ENCODE assay signal across 8 cellular contexts in the genomic region with DNA sequence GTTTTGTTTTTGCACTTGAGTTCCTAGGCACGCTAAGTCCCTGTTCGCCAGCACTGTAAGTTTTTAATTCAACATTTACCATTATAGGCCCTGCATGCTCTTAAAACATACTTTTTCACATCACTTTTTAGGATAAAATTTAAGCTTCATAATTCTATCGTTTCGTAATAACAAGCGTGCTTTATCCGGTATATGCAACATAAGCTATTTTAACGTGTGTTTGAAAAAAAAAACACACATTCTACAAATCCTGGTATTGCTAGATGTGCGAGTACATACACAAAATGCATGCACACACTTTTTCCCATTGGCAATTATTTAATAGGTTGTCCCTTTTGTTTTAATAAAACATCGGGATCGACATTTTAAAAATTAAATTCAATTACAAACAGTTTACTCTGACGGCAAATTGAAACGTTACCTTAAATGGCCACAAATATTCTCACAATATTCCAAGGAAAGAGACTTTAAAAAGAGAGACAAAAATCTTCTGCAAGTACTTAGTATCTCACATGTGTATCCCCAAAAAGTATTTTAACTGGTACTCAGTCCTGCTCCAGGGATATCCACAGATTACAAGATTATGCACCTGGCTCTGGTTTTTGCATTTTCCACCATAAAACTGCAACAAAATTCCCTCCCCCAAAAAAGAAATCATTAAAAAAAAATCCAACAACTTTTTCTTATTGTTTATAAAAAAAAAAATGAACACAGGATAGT. TPM values are rescaled to one million over a fixed set of nuclear protein-coding genes. Genes with fewer than 3 reads are reported as not detected.
DNase-seq lines count a peak whose midpoint lies in the region; ATAC-seq and TF ChIP-seq lines count a peak whose summit lies in the region.

No MANE protein-coding gene starts in this region.

- peak overlapping the region; percentile 100 for H2AFZ ChIP-seq in PC-3 (ENCODE audit: low read length)

- DNase-seq in activated CD4-positive, alpha-beta T cell treated with anti-CD3 and anti-CD28 coated beads, Interleukin-2, amount 10 ng/mL, durations not matched to agents 24 days and 14 days = no peak
- DNase-seq in activated CD4-positive, alpha-beta T cell treated with anti-CD3 and anti-CD28 coated beads for 1 hour = no peak
- DNase-seq in PC-3 (peak; percentile 22), epithelial cell of esophagus (ENCODE audit: low read depth) (no peak), nephron progenitor cell (no peak), HuH-7.5 (ENCODE audit: low spot score) (no peak)

- H3K4me3 ChIP-seq in PC-3 (ENCODE audit: low read length) (peak overlapping the region; percentile 91), epithelial cell of esophagus (ENCODE audit: low read length) (peak overlapping the region; percentile 72)

- H4K20me1 ChIP-seq in PC-3 (ENCODE audit: low read length) = no peaks in the 10 kb centered on the region

- H3K27me3 Mint-ChIP-seq in activated CD4-positive, alpha-beta T cell treated with anti-CD3 and anti-CD28 coated beads, Interleukin-2, amount 10 ng/mL, durations not matched to agents 24 days and 14 days = peaks cover 30% of the 10 kb centered on the region
- H3K27me3 Mint-ChIP-seq in nephron progenitor cell (ENCODE audit: low read depth, poor library complexity) = no peaks in the 10 kb centered on the region

- CTCF ChIA-PET in PC-3 (lab: Charles Lee) = interaction anchor here (0.6 kb wide), 1 partner anchor 173 kb away, joined by 3 read pairs; no protein-coding TSS in a partner anchor

- H3K27me3 ChIP-seq in PC-3 (ENCODE audit: low read length) = no peaks in the 10 kb centered on the region

- H3K9me3 Mint-ChIP-seq in activated CD4-positive, alpha-beta T cell treated with anti-CD3 and anti-CD28 coated beads, Interleukin-2, amount 10 ng/mL, durations not matched to agents 24 days and 14 days = peaks cover 5% of the 10 kb centered on the region
- H3K9me3 Mint-ChIP-seq in nephron progenitor cell = no peaks in the 10 kb centered on the region

- H3K79me2 ChIP-seq in PC-3 (ENCODE audit: low read length) = peaks cover 14% of the 10 kb centered on the region; the same call in 1 of the 2 replicates

- H3K36me3 Mint-ChIP-seq in activated CD4-positive, alpha-beta T cell treated with anti-CD3 and anti-CD28 coated beads, Interleukin-2, amount 10 ng/mL, durations not matched to agents 24 days and 14 days (ENCODE audit: low read depth) = no peaks in the 10 kb centered on the region
- no peaks in the 10 kb centered on the region for H3K36me3 Mint-ChIP-seq in nephron progenitor cell (ENCODE audit: low read depth)

- H3K27ac Mint-ChIP-seq in activated CD4-positive, alpha-beta T cell treated with anti-CD3 and anti-CD28 coated beads, Interleukin-2, amount 10 ng/mL, durations not matched to agents 24 days and 14 days = peak overlapping the region; percentile 83
- peak overlapping the region; percentile 95 for H3K27ac Mint-ChIP-seq in nephron progenitor cell

- peak overlapping the region; percentile 84 for H3K9ac ChIP-seq in PC-3 (ENCODE audit: low read length)

- H3K4me1 Mint-ChIP-seq in activated CD4-positive, alpha-beta T cell treated with anti-CD3 and anti-CD28 coated beads, Interleukin-2, amount 10 ng/mL, durations not matched to agents 24 days and 14 days = peaks cover 21% of the 10 kb centered on the region
- peaks cover 30% of the 10 kb centered on the region for H3K4me1 Mint-ChIP-seq in nephron progenitor cell

- BruUV-seq in PC-3 (replicated peaks; lab: Mats Ljungman, UMichigan) = TSS peak; percentile 61

- H3K4me3 Mint-ChIP-seq in activated CD4-positive, alpha-beta T cell treated with anti-CD3 and anti-CD28 coated beads, Interleukin-2, amount 10 ng/mL, durations not matched to agents 24 days and 14 days = peak overlapping the region; percentile 86
- peak overlapping the region; percentile 97 for H3K4me3 Mint-ChIP-seq in nephron progenitor cell

- no peaks in the 10 kb centered on the region for H3K9me2 ChIP-seq in PC-3 (replicated peaks; ENCODE audit: low read length)

- POLR2A ChIA-PET in PC-3 (lab: Charles Lee; ENCODE audit: unreplicated experiment) = interaction anchor here (0.6 kb wide), 3 partner anchors 723 to 1058 kb away, joined by 3 to 6 read pairs (median 3); no protein-coding TSS in a partner anchor

- peak overlapping the region; percentile 86 for H3K4me2 ChIP-seq in PC-3 (ENCODE audit: low read length)

- intact Hi-C loops in activated CD4-positive, alpha-beta T cell treated with anti-CD3 and anti-CD28 coated beads, Interleukin-2, amount 10 ng/mL, durations not matched to agents 24 days and 14 days (cut with micrococcal nuclease) = loop anchor here (5.0 kb wide), 4 partner anchors 102 to 1848 kb away; a partner anchor contains a TSS
- intact Hi-C loops in PC-3 (cut with micrococcal nuclease) = loop anchor here (2.0 to 5.0 kb wide), 8 partner anchors 173 to 988 kb away; no protein-coding TSS in a partner anchor

- no peaks in the 10 kb centered on the region for H3K9me3 ChIP-seq in PC-3 (ENCODE audit: low read length)

- ATAC-seq in PC-3 (no peak; the same call in 1 of the 2 replicates), GM21723 (IDR thresholded peaks at IDR 0.05; ENCODE audit: unreplicated experiment) (no peak), HG03025 (IDR thresholded peaks at IDR 0.05; ENCODE audit: low FRiP score, unreplicated experiment) (no peak)

- no peaks in the 10 kb centered on the region for H3K36me3 ChIP-seq in PC-3 (ENCODE audit: low read depth, low read length)

- H3K27ac ChIP-seq in PC-3 (ENCODE audit: low read length) = peak overlapping the region; percentile 17; the same call in 1 of the 2 replicates

- H3F3A ChIP-seq in PC-3 (ENCODE audit: low read length, unreplicated experiment) = no peaks in the 10 kb centered on the region

- peaks cover 5% of the 10 kb centered on the region; the same call in 1 of the 2 replicates for H3K4me1 ChIP-seq in PC-3 (ENCODE audit: insufficient read depth, low read length)

- TF ChIP-seq CTCF in PC-3 (conservative IDR thresholded peaks at IDR 0.05; ENCODE audit: low read depth, low read length) (no peak), epithelial cell of esophagus (IDR thresholded peaks at IDR 0.05; ENCODE audit: insufficient read depth, low read depth, low read length, missing control alignments) (no peak), nephron progenitor cell (IDR thresholded peaks at IDR 0.05) (no peak)

RNA-seq across cellular contexts. Expression of a gene that starts 1.0 kb away (rescaled TPM):
- total RNA-seq in activated CD4-positive, alpha-beta T cell treated with anti-CD3 and anti-CD28 coated beads, Interleukin-2, amount 10 ng/mL, durations not matched to agents 24 days and 14 days = 1.6 and 2.6 TPM in 2 replicates
- 12.5 and 13.9 TPM in 2 replicates for total RNA-seq in PC-3 (2014; rRNA removed)
